23 cellular contexts compared by ENCODE assay signal in the genomic region with DNA sequence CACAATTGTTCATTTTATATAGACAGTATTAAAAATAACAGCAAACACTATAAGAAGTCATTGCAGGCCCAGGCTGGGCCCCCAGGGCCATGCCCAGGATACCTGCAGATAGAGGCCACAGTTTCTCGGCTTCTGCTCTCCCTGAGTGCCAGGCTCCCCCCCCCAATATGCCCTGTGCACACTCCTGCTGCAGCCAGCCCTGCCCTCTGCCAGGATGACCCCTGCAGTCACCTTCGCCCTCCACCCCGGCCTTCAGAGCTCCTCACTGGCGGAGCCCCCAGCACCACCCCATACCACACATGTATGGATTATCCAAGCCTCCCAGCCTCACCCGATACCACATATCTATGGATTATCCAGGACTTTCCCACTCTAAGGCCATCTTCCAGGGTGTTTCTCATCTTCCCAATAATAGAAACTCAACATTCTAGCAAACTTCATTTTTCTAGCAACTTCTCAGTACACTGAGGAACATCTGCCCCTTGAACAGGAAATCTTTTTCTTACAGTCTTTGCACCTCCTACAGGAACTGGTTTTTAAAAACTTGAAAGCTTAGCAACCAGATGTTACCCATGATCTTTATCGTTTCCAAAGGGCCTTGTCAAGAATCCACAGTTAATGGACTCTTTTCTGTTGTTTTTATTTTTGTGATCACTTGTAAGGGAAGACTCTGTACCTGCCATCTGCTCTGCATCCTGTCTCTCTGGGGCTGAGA.
DNase-seq lines count a peak whose midpoint lies in the region; ATAC-seq and TF ChIP-seq lines count a peak whose summit lies in the region.
"Had no signal": no experiment of that assay in that cellular context is flagged by ENCODE, and none has a peak within 500 bp of the region (broad histone marks: within the 10 kb centered on the region; RNA-seq: fewer than 3 reads in every experiment).

No MANE protein-coding gene starts in this region.

- in situ Hi-C loops in KBM-7 (cut with MboI; ENCODE audit: low pct_unique_long_range_greater_than_20kb, low sequenced_read_pairs), result no loop called here

- POLR2A ChIA-PET in activated naive CD8-positive, alpha-beta T cell treated with anti-CD3 and anti-CD28 coated beads, Interleukin-2, amount 10 ng/mL, durations not matched to agents 7 days and 5 days (lab: Charles Lee), result no interaction called here

- no peaks in the 10 kb centered on the region for H3K27me3 Mint-ChIP-seq in activated naive CD8-positive, alpha-beta T cell treated with anti-CD3 and anti-CD28 coated beads, Interleukin-2, amount 10 ng/mL, durations not matched to agents 7 days and 5 days

- H3K36me3 ChIP-seq in spleen, result peaks cover 0 to 33% (median 0%) of the 10 kb centered on the region in 6 donors

- H3K4me3 Mint-ChIP-seq in activated naive CD8-positive, alpha-beta T cell treated with anti-CD3 and anti-CD28 coated beads, Interleukin-2, amount 10 ng/mL, durations not matched to agents 7 days and 5 days, result peak overlapping the region; percentile 23
- H3K4me3 Mint-ChIP-seq: memory B cell, natural killer cell had no signal

- peak overlapping the region; percentile 77 for H3K27ac Mint-ChIP-seq in activated naive CD8-positive, alpha-beta T cell treated with anti-CD3 and anti-CD28 coated beads, Interleukin-2, amount 10 ng/mL, durations not matched to agents 7 days and 5 days
- H3K27ac Mint-ChIP-seq: memory B cell had no signal

- intact Hi-C loops in cardiac septum (cut with DNase I), result no loop called here
- intact Hi-C loops in right cardiac atrium (cut with DNase I), result no loop called here
- intact Hi-C loops in spleen (cut with DNase I; ENCODE audit: low total_unique reads), result no loop called here

- no peak overlapping the region for H3K4me3 ChIP-seq in right cardiac atrium (ENCODE audit: low read length)
- H3K4me3 ChIP-seq in spleen, result no peak overlapping the region
- H3K4me3 ChIP-seq: GM23248, SK-N-MC, skin epidermis had no signal

- no peak for TF ChIP-seq CTCF in spleen (IDR thresholded peaks at IDR 0.05 in 8 of 11, conservative IDR thresholded peaks at IDR 0.05 in 3 of 11)

- H3K27me3 ChIP-seq in right cardiac atrium (ENCODE audit: control insufficient read depth, insufficient read depth) (no peaks in the 10 kb centered on the region), spleen (replicated peaks in 1 of 7) (no peaks in the 10 kb centered on the region)

- WGBS in right cardiac atrium, result 88% methylated on average over 6 of the region's 6 CpGs
- WGBS in spleen, 5 donors, result 73 to 79% (median 75%) methylated on average over 6 of the region's 6 CpGs

- ATAC-seq in right cardiac atrium, result no peak
- no peak for ATAC-seq in activated naive CD8-positive, alpha-beta T cell treated with anti-CD3 and anti-CD28 coated beads, Interleukin-2, amount 10 ng/mL, durations not matched to agents 7 days and 5 days (ENCODE audit: low read depth)
- no peak for ATAC-seq in GM19035 (IDR thresholded peaks at IDR 0.05; ENCODE audit: unreplicated experiment)
- ATAC-seq: HepG2, Panc1 had no signal

- H3K4me1 Mint-ChIP-seq in activated naive CD8-positive, alpha-beta T cell treated with anti-CD3 and anti-CD28 coated beads, Interleukin-2, amount 10 ng/mL, durations not matched to agents 7 days and 5 days, result peaks cover 15% of the 10 kb centered on the region

- H3K4me1 ChIP-seq in right cardiac atrium (ENCODE audit: control insufficient read depth, insufficient read depth, low read length), result no peaks in the 10 kb centered on the region
- peaks cover 0 to 29% (median 12%) of the 10 kb centered on the region in 6 donors for H3K4me1 ChIP-seq in spleen

- TF ChIP-seq POLR2A in spleen (IDR thresholded peaks at IDR 0.05), result no peak

- H3K36me3 Mint-ChIP-seq in activated naive CD8-positive, alpha-beta T cell treated with anti-CD3 and anti-CD28 coated beads, Interleukin-2, amount 10 ng/mL, durations not matched to agents 7 days and 5 days, result no peaks in the 10 kb centered on the region
- H3K36me3 Mint-ChIP-seq: memory B cell, natural killer cell had no signal

- H3K27ac ChIP-seq in right cardiac atrium (ENCODE audit: low read length), result no peak overlapping the region
- H3K27ac ChIP-seq in spleen, result peak overlapping the region; percentile 1 to 84 (median 61)
- H3K27ac ChIP-seq: GM23248, SK-N-MC, skin epidermis had no signal

- no peaks in the 10 kb centered on the region for H3K9me3 Mint-ChIP-seq in activated naive CD8-positive, alpha-beta T cell treated with anti-CD3 and anti-CD28 coated beads, Interleukin-2, amount 10 ng/mL, durations not matched to agents 7 days and 5 days
- H3K9me3 Mint-ChIP-seq: memory B cell, natural killer cell had no signal

- DNase-seq in cardiac septum (ENCODE audit: low spot score) (peak; percentile 63), right cardiac atrium (no peak), KBM-7 (peak; percentile 14), spleen (peak; percentile 72), NCI-H1694 treated with DMSO at 0.1 percent for 48 hours (lab: John Stamatoyannopoulos, UW) (no peak), OCI-M1 (lab: John Stamatoyannopoulos, UW) (no peak)
- no peak for DNase-seq in activated naive CD8-positive, alpha-beta T cell treated with anti-CD3 and anti-CD28 coated beads, Interleukin-2, amount 10 ng/mL, durations not matched to agents 7 days and 5 days
- DNase-seq: AML-193; DMS 273 treated with DMSO at 0.1 percent for 48 hours; GF-D8; GM23248; hippocampal formation; MM.1S; natural killer cell; NCI-H146; NCI-H2227 treated with DMSO at 0.1 percent for 48 hours; stimulated activated CD4-positive, alpha-beta T cell treated with anti-CD3 and anti-CD28 coated beads, Interleukin-4, amount 100 ng/mL, for 24 hours had no signal

- no peaks in the 10 kb centered on the region for H3K9me3 ChIP-seq in right cardiac atrium (ENCODE audit: control insufficient read depth, low read length)
- no peaks in the 10 kb centered on the region for H3K9me3 ChIP-seq in spleen

Comparison
In these comparisons a context has a peak if more than half of its experiments do, and no peak if none do; other contexts are left out.
1. DNase-seq: peak in cardiac septum (single experiment), KBM-7 (single experiment) and spleen (single experiment); none in right cardiac atrium (0 of 3), activated naive CD8-positive, alpha-beta T cell treated with anti-CD3 and anti-CD28 coated beads, Interleukin-2, amount 10 ng/mL, durations not matched to agents 7 days and 5 days (single experiment), NCI-H1694 treated with DMSO at 0.1 percent for 48 hours (single experiment) and OCI-M1 (single experiment).